ENCODE assay signal across 8 cellular contexts in the genomic region with DNA sequence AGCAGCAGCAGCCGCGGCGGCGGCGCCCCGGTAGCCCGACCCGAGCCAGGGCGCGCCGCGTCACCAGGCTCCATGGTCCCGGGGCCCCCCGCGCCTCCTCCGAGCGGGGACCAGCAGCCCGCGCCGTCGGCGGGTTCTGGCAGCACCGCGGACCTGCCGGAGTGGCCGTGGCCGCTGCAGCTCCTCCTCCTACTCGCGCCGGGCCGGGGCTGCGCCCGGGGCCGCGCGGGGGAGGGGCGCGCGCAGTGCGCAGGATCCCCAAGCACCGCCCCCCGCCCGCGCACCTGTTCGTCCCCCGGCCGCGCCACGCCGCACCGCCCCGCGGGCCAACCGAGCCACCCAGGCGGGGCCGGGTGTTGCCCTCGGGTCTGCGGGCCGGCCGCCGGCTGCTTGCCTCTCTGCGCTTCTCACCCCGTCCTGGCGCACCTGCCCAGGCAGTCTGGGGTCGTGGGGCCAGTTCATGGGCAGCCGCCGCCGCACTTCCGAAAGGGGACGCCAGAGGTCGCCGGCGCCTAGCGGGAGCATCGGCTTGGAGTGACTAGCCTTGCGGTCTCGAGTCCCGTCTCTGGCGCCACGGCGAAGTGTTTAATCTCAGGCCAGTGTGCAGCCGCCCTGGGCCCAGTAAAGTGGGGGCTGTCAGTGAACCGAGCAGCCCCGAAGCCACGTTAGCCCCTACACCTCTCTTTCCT. TPM values are rescaled to one million over a fixed set of nuclear protein-coding genes. Genes with fewer than 3 reads are reported as not detected.
DNase-seq lines count a peak whose midpoint lies in the region; ATAC-seq, FAIRE-seq and TF ChIP-seq lines count a peak whose summit lies in the region.

TSS of gene SLC9A7 (minus strand) at position 163 of the 689 bp plus-strand sequence. CDS start at position 74, 89 bp downstream.

- H3K27ac ChIP-seq in A549 (peak within 1 kb of the TSS; percentile 87 to 93), keratinocyte (ENCODE audit: control insufficient read depth, insufficient read depth, low read length) (no peak within 1 kb of the TSS)

- H3K4me2 ChIP-seq in A549 (peak within 1 kb of the TSS; percentile 93), keratinocyte (ENCODE audit: control insufficient read depth, extremely low read depth, insufficient read depth, low read depth, low read length) (peak within 1 kb of the TSS; percentile 69)

- H2AFZ ChIP-seq in keratinocyte (ENCODE audit: control insufficient read depth, low read length), result peak within 1 kb of the TSS; percentile 64

- H3K36me3 ChIP-seq in bronchial epithelial cell (ENCODE audit: control insufficient read depth, insufficient read depth, low read length) (no peaks in the 10 kb centered on the region), keratinocyte (ENCODE audit: control insufficient read depth in 2 of 2, extremely low read depth in 1 of 2, insufficient read depth in 2 of 2, low read length in 2 of 2) (no peaks in the 10 kb centered on the region)

- H3K79me2 ChIP-seq in keratinocyte (ENCODE audit: control insufficient read depth, insufficient read depth, low read length), result peaks cover 9% of the 10 kb centered on the region

- no peak for TF ChIP-seq EP300 in A549 (IDR thresholded peaks at IDR 0.05)

- no peaks in the 10 kb centered on the region for H3K27me3 ChIP-seq in bronchial epithelial cell (ENCODE audit: control insufficient read depth, insufficient read depth, low read length)
- no peaks in the 10 kb centered on the region for H3K27me3 ChIP-seq in keratinocyte (ENCODE audit: control insufficient read depth, extremely low read depth, insufficient read depth, low read length)

- H3K4me1 ChIP-seq in A549, result peaks cover 23% of the 10 kb centered on the region
- H3K4me1 ChIP-seq in keratinocyte (ENCODE audit: control insufficient read depth, extremely low read depth, insufficient read depth, low read length), result peaks cover 5% of the 10 kb centered on the region

- peaks cover 7% of the 10 kb centered on the region; the same call in 1 of the 3 replicates for H3K9me3 ChIP-seq in A549
- H3K9me3 ChIP-seq in keratinocyte (ENCODE audit: control insufficient read depth, low read depth, low read length), result no peaks in the 10 kb centered on the region

- 0% methylated on average over 4 of the region's 85 CpGs for WGBS in A549 (ENCODE audit: missing lambda C conversion rate)

- peak; percentile 89 to 92 for ATAC-seq in A549
- peak; percentile 41 for ATAC-seq in GM18858 (IDR thresholded peaks at IDR 0.05; ENCODE audit: unreplicated experiment)
- peak; percentile 52 for ATAC-seq in HG03064 (IDR thresholded peaks at IDR 0.05; ENCODE audit: low read depth, unreplicated experiment)

- peak; percentile 55 to 84 for DNase-seq in A549 (ENCODE audit: low read depth in 1 of 2, low spot score in 1 of 2)
- DNase-seq in NCI-H2171 (lab: John Stamatoyannopoulos, UW), result peak; percentile 58
- DNase-seq in bronchial epithelial cell (ENCODE audit: low read depth), result peak; percentile 31
- DNase-seq in keratinocyte (ENCODE audit: low read depth, low spot score), result no peak
- peak; percentile 84 for DNase-seq in stimulated activated CD4-positive, alpha-beta T cell treated with anti-CD3 and anti-CD28 coated beads, Interleukin-15, amount 100 ng/mL, for 24 hours

- no peaks in the 10 kb centered on the region for H3K9me1 ChIP-seq in keratinocyte (ENCODE audit: control insufficient read depth, extremely low read depth, insufficient read depth, low read length)

- POLR2A ChIA-PET in A549 (lab: Yijun Ruan, JAX), result interaction anchor here (0.7 to 0.9 kb wide), 3 partner anchors 12 to 37 kb away, joined by 3 to 7 read pairs (median 6); no protein-coding TSS in a partner anchor

- FAIRE-seq in A549 (lab: Jason Lieb, UNC) (no peak), bronchial epithelial cell (lab: Jason Lieb, UNC) (no peak), keratinocyte (lab: Jason Lieb, UNC) (no peak)

- dilution Hi-C loops in keratinocyte (cut with MboI; ENCODE audit: extremely low pct_ligation_motif_present, low sequenced_read_pairs), result no loop called here

- no peaks in the 10 kb centered on the region for H4K20me1 ChIP-seq in keratinocyte (ENCODE audit: control insufficient read depth, extremely low read depth, insufficient read depth, low read length)

- peak; percentile 42; the same call in 1 of the 2 replicates for TF ChIP-seq POLR2A in A549 (IDR thresholded peaks at IDR 0.05; ENCODE audit: low read length)

- CTCF ChIA-PET in A549 (lab: Yijun Ruan, JAX), result interaction anchor here (0.6 to 7.1 kb wide), 30 partner anchors 8 to 340 kb away, joined by 3 to 183 read pairs (median 3); partner anchors contain the start of gene RP2

- TF ChIP-seq RAD21 in A549 (conservative IDR thresholded peaks at IDR 0.05 in 1 of 2, IDR thresholded peaks at IDR 0.05 in 1 of 2), result peak; percentile 91 to 98

- peak within 1 kb of the TSS; percentile 89 for H3K4me3 ChIP-seq in A549
- peak within 1 kb of the TSS; percentile 70 for H3K4me3 ChIP-seq in WI38 (ENCODE audit: low read depth, low read length)
- H3K4me3 ChIP-seq in bronchial epithelial cell (ENCODE audit: low read depth, low read length), result peak within 1 kb of the TSS; percentile 59
- H3K4me3 ChIP-seq in keratinocyte (ENCODE audit: control insufficient read depth in 2 of 3, extremely low read depth in 1 of 3, insufficient read depth in 2 of 3, low read depth in 1 of 3, low read length in 3 of 3), result peak within 1 kb of the TSS; percentile 51 to 65 (median 62)

- TF ChIP-seq CTCF in A549 (IDR thresholded peaks at IDR 0.05) (peak; percentile 86), WI38 (IDR thresholded peaks at IDR 0.05; ENCODE audit: low read depth, low read length) (peak; percentile 81), bronchial epithelial cell (IDR thresholded peaks at IDR 0.05; ENCODE audit: insufficient read depth, low read length, severe bottlenecking) (peak; percentile 86), keratinocyte (optimal IDR thresholded peaks at IDR 0.05 in 1 of 3, IDR thresholded peaks at IDR 0.05 in 1 of 3, conservative IDR thresholded peaks at IDR 0.05 in 1 of 3; ENCODE audit: extremely low read depth in 1 of 3, insufficient read depth in 2 of 3, low read length in 3 of 3) (peak; percentile 47 to 88 (median 87))

- peak within 1 kb of the TSS; percentile 59 for H3K9ac ChIP-seq in keratinocyte (ENCODE audit: control insufficient read depth, extremely low read depth, insufficient read depth, low read length)

TF ChIP-seq in A549, 52 proteins besides CTCF, POLR2A, EP300 and RAD21 (continues in another document):
- TF ChIP-seq CHD4 (IDR thresholded peaks at IDR 0.05; ENCODE audit: borderline replicate concordance) (no peak), ZNF302 (CRISPR knock-in tag; IDR thresholded peaks at IDR 0.05) (no peak), NPAS2 (CRISPR knock-in tag; IDR thresholded peaks at IDR 0.05; ENCODE audit: borderline replicate concordance) (no peak), REST (IDR thresholded peaks at IDR 0.05) (no peak), JUN (IDR thresholded peaks at IDR 0.05) (0 out of 5 replicates have a peak, but pooled peaks have one; percentile 43 to 45), HES2 (IDR thresholded peaks at IDR 0.05) (no peak), HOXB13 (CRISPR knock-in tag; IDR thresholded peaks at IDR 0.05; ENCODE audit: low read depth) (no peak), FOSB (CRISPR knock-in tag; IDR thresholded peaks at IDR 0.05) (no peak), CBX8 (IDR thresholded peaks at IDR 0.05) (no peak), KDM5A (IDR thresholded peaks at IDR 0.05) (0 out of 2 replicates have a peak, but pooled peaks have one; percentile 34), POLR2AphosphoS2 (conservative IDR thresholded peaks at IDR 0.05; ENCODE audit: low read length) (no peak)

RNA-seq across cellular contexts. Expression of gene SLC9A7, which starts in this region (rescaled TPM):
- 21.1 and 22.3 TPM in 2 replicates for polyA plus RNA-seq in A549 (2011; rRNA removed)
- polyA plus RNA-seq in A549 (2012; cell fraction: cytosol; rRNA removed), result 8.7 and 9.3 TPM in 2 replicates
- 10.7 and 11.1 TPM in 2 replicates for polyA plus RNA-seq in A549 (2012; cell fraction: nucleus; rRNA removed)
- 9.8 to 11.4 TPM (median 11.2 TPM) in 3 replicates for polyA plus RNA-seq in A549 (2017; fragmentation: RNase III; extraction: RNeasy Plus Mini Kit Qiagen cat#74134 plus additional on column Dnase treatment)
- polyA minus RNA-seq in A549 (2011; rRNA and poly(A)+ RNA removed), result 54.4 and 77.5 TPM in 2 replicates
- 8.2 and 15.0 TPM in 2 replicates for total RNA-seq in bronchial epithelial cell
- polyA plus RNA-seq in keratinocyte, result 8.1 to 11.0 TPM (median 10.1 TPM) in 3 replicates
- polyA plus RNA-seq in keratinocyte (2011; ENCODE audit: low read depth), result 2.9 TPM
- 5.9 TPM in 2 replicates for polyA plus RNA-seq in keratinocyte (2011; cell fraction: cytosol; rRNA removed)
- polyA plus RNA-seq in keratinocyte (2011; cell fraction: nucleus; rRNA removed), result 21.5 and 21.8 TPM in 2 replicates
- polyA plus RNA-seq in keratinocyte (2012; ENCODE audit: low replicate concordance), result 3.6 and 7.6 TPM in 2 replicates
- 33.9 to 36.4 TPM (median 35.2 TPM) in 3 replicates for polyA minus RNA-seq in keratinocyte
- 17.1 TPM for polyA minus RNA-seq in keratinocyte (2011; cell fraction: cytosol; rRNA and poly(A)+ RNA removed)
- polyA minus RNA-seq in keratinocyte (2011; cell fraction: nucleus; rRNA and poly(A)+ RNA removed), result 37.7 and 56.2 TPM in 2 replicates
